Comparison of ENCODE assay signal across 1 cellular context in genomic region chr19:19732579-19733501, GRCh38.
TF ChIP-seq lines count a peak whose summit lies in the region.

Gene ZNF14 (minus strand): TSS chr19:19733112. CDS start chr19:19732958, 154 bp downstream.

TF ChIP-seq in HepG2, 621 proteins besides CTCF, POLR2A, EP300 and RAD21 (continued from another document and continues in another):
- no peak for TF ChIP-seq ZNF776 (CRISPR knock-in tag; IDR thresholded peaks at IDR 0.05)
- TF ChIP-seq PHB2 (IDR thresholded peaks at IDR 0.05; ENCODE audit: partially characterized antibody): no peak
- TF ChIP-seq ZNF609 (CRISPR knock-in tag; IDR thresholded peaks at IDR 0.05; ENCODE audit: borderline replicate concordance): no peak
- 0 out of 2 replicates have a peak, but pooled peaks have one; percentile 44 for TF ChIP-seq ZNF782 (CRISPR knock-in tag; IDR thresholded peaks at IDR 0.05; ENCODE audit: borderline replicate concordance)
- TF ChIP-seq CBX5 (CRISPR knock-in tag; IDR thresholded peaks at IDR 0.05; ENCODE audit: borderline replicate concordance): peak; percentile 28; the same call in 1 of the 2 replicates
- TF ChIP-seq EED (CRISPR knock-in tag; IDR thresholded peaks at IDR 0.05): peak; percentile 54; the same call in 1 of the 2 replicates
- TF ChIP-seq ISL2 (CRISPR knock-in tag; IDR thresholded peaks at IDR 0.05): no peak
- TF ChIP-seq ZNF44 (CRISPR knock-in tag; IDR thresholded peaks at IDR 0.05): peak; percentile 64; the same call in 1 of the 2 replicates
- TF ChIP-seq NCOA2 (CRISPR knock-in tag; IDR thresholded peaks at IDR 0.05): 0 out of 2 replicates have a peak, but pooled peaks have one; percentile 9
- TF ChIP-seq KDM6A (CRISPR knock-in tag; IDR thresholded peaks at IDR 0.05; ENCODE audit: low read depth): no peak
- TF ChIP-seq ZNF749 (CRISPR knock-in tag; IDR thresholded peaks at IDR 0.05; ENCODE audit: borderline replicate concordance): 0 out of 2 replicates have a peak, but pooled peaks have one; percentile 38
- TF ChIP-seq PRPF4 (IDR thresholded peaks at IDR 0.05; ENCODE audit: low read depth, low read length, poor library complexity, severe bottlenecking): no peak
- TF ChIP-seq ZFP36 (IDR thresholded peaks at IDR 0.05; ENCODE audit: borderline replicate concordance, low read depth, low read length, partially characterized antibody): no peak
- TF ChIP-seq WIZ (CRISPR knock-in tag; IDR thresholded peaks at IDR 0.05): no peak
- TF ChIP-seq HBP1 (CRISPR knock-in tag; IDR thresholded peaks at IDR 0.05; ENCODE audit: low read depth): no peak
- peak; percentile 86 for TF ChIP-seq ZNF256 (CRISPR knock-in tag; conservative IDR thresholded peaks at IDR 0.05)
- TF ChIP-seq ZNF761 (CRISPR knock-in tag; conservative IDR thresholded peaks at IDR 0.05): no peak
- TF ChIP-seq ZBTB4 (CRISPR knock-in tag; IDR thresholded peaks at IDR 0.05; ENCODE audit: borderline replicate concordance): no peak
- no peak for TF ChIP-seq TEAD2 (CRISPR knock-in tag; IDR thresholded peaks at IDR 0.05)
- 0 out of 2 replicates have a peak, but pooled peaks have one; percentile 12 for TF ChIP-seq ZNF350 (CRISPR knock-in tag; IDR thresholded peaks at IDR 0.05; ENCODE audit: borderline replicate concordance, low read depth)
- no peak for TF ChIP-seq ZKSCAN5 (CRISPR knock-in tag; IDR thresholded peaks at IDR 0.05)
- TF ChIP-seq MED8 (CRISPR knock-in tag; IDR thresholded peaks at IDR 0.05; ENCODE audit: insufficient replicate concordance): no peak
- TF ChIP-seq ETV6 (CRISPR knock-in tag; conservative IDR thresholded peaks at IDR 0.05): 0 out of 2 replicates have a peak, but pooled peaks have one; percentile 63
- TF ChIP-seq PRMT3 (CRISPR knock-in tag; IDR thresholded peaks at IDR 0.05; ENCODE audit: borderline replicate concordance, low read depth): no peak
- no peak for TF ChIP-seq SIX1 (CRISPR knock-in tag; IDR thresholded peaks at IDR 0.05; ENCODE audit: borderline replicate concordance)
- no peak for TF ChIP-seq ZBTB39 (CRISPR knock-in tag; IDR thresholded peaks at IDR 0.05)
- TF ChIP-seq THAP9 (CRISPR knock-in tag; IDR thresholded peaks at IDR 0.05; ENCODE audit: borderline replicate concordance): peak; percentile 62; the same call in 1 of the 2 replicates
- TF ChIP-seq ZNF75D (CRISPR knock-in tag; IDR thresholded peaks at IDR 0.05; ENCODE audit: borderline replicate concordance): no peak
- TF ChIP-seq NBN (conservative IDR thresholded peaks at IDR 0.05): no peak
- TF ChIP-seq NR2F6 (IDR thresholded peaks at IDR 0.05): no peak
- no peak for TF ChIP-seq NR2F6 (CRISPR knock-in tag; IDR thresholded peaks at IDR 0.05)
- no peak for TF ChIP-seq SMARCE1 (IDR thresholded peaks at IDR 0.05; ENCODE audit: borderline replicate concordance)
- TF ChIP-seq PREB (CRISPR knock-in tag; IDR thresholded peaks at IDR 0.05): no peak
- TF ChIP-seq CHD2 (IDR thresholded peaks at IDR 0.05; ENCODE audit: low read depth, low read length): no peak
- TF ChIP-seq TRIM22 (IDR thresholded peaks at IDR 0.05): no peak
- peak; percentile 64; the same call in 1 of the 2 replicates for TF ChIP-seq ZNF446 (CRISPR knock-in tag; IDR thresholded peaks at IDR 0.05)
- no peak for TF ChIP-seq SP1 (IDR thresholded peaks at IDR 0.05)
- TF ChIP-seq SP1 (CRISPR knock-in tag; IDR thresholded peaks at IDR 0.05): peak; percentile 76
- no peak for TF ChIP-seq ZSCAN22 (CRISPR knock-in tag; IDR thresholded peaks at IDR 0.05)
- no peak for TF ChIP-seq ZNF652 (CRISPR knock-in tag; IDR thresholded peaks at IDR 0.05; ENCODE audit: borderline replicate concordance, low read depth)
- peak; percentile 66; the same call in 1 of the 2 replicates for TF ChIP-seq ZNF691 (CRISPR knock-in tag; IDR thresholded peaks at IDR 0.05; ENCODE audit: borderline replicate concordance, low read depth)
